In genomic region chr3:149752788-149753136, GRCh38 we compare ENCODE assay signal across 8 cellular contexts. TPM values are rescaled to one million over a fixed set of nuclear protein-coding genes. Genes with fewer than 3 reads are reported as not detected.
A peak's percentile ranks its signal among the peaks of the same experiment; 100 is the strongest.
DNase-seq lines count a peak whose midpoint lies in the region; ATAC-seq and TF ChIP-seq lines count a peak whose summit lies in the region.

No MANE protein-coding gene starts in this region.

- no peak overlapping the region for H3K14ac ChIP-seq in trophoblast cell (ENCODE audit: low read length)

- H3K4me2 ChIP-seq in Loucy (ENCODE audit: low read depth, low read length, poor library complexity, severe bottlenecking) (peak overlapping the region; percentile 98), trophoblast cell (ENCODE audit: low read length) (peak overlapping the region; percentile 73)

- no peaks in the 10 kb centered on the region for H3K9me2 ChIP-seq in Loucy (replicated peaks; ENCODE audit: low read depth, low read length)

- H3K9ac ChIP-seq in Loucy (ENCODE audit: low read depth, low read length, poor library complexity, severe bottlenecking), result peak overlapping the region; percentile 79
- no peak overlapping the region for H3K9ac ChIP-seq in endocrine pancreas (ENCODE audit: control insufficient read depth, insufficient read depth, low read length)
- H3K9ac ChIP-seq in trophoblast cell (ENCODE audit: low read length), result no peak overlapping the region

- H3K4me3 ChIP-seq in GM12865 (ENCODE audit: low read depth, low read length), result peak overlapping the region; percentile 93
- peak overlapping the region; percentile 94 for H3K4me3 ChIP-seq in Loucy (ENCODE audit: low read length, poor library complexity, severe bottlenecking)
- H3K4me3 ChIP-seq in endocrine pancreas (ENCODE audit: control insufficient read depth, insufficient read depth, low read length), result peak overlapping the region; percentile 85
- no peak overlapping the region for H3K4me3 ChIP-seq in trophoblast cell (ENCODE audit: low read depth, low read length)

- ATAC-seq in left lobe of liver, result no peak

- H2AFZ ChIP-seq in Loucy (ENCODE audit: low read length), result peak overlapping the region; percentile 99
- no peak overlapping the region for H2AFZ ChIP-seq in trophoblast cell (ENCODE audit: insufficient read depth, low read length, poor library complexity)

- H3K79me2 ChIP-seq in Loucy (ENCODE audit: insufficient read depth, low read length) (peaks cover 23% of the 10 kb centered on the region), trophoblast cell (ENCODE audit: control insufficient read depth, insufficient read depth, low read length, poor library complexity) (peaks cover 4% of the 10 kb centered on the region)

- H3K9me3 ChIP-seq in Loucy (ENCODE audit: insufficient read depth, low read depth, low read length) (no peaks in the 10 kb centered on the region), endocrine pancreas (ENCODE audit: control insufficient read depth, low read length) (no peaks in the 10 kb centered on the region), trophoblast cell (ENCODE audit: insufficient read depth, low read depth, low read length) (no peaks in the 10 kb centered on the region)

- no peak for TF ChIP-seq CTCF in GM12865 (IDR thresholded peaks at IDR 0.05; ENCODE audit: insufficient read depth, low read depth, low read length, missing control alignments)
- TF ChIP-seq CTCF in Loucy (conservative IDR thresholded peaks at IDR 0.05; ENCODE audit: low read length), result no peak

- no peak overlapping the region for H4K91ac ChIP-seq in trophoblast cell (ENCODE audit: low read depth, low read length)

- H3K27me3 ChIP-seq in Loucy (ENCODE audit: insufficient read depth, low read length, poor library complexity, severe bottlenecking) (no peaks in the 10 kb centered on the region), endocrine pancreas (ENCODE audit: control insufficient read depth, insufficient read depth, low read length) (no peaks in the 10 kb centered on the region), trophoblast cell (ENCODE audit: insufficient read depth, low read length) (no peaks in the 10 kb centered on the region)

- H3K4ac ChIP-seq in trophoblast cell (ENCODE audit: low read depth, low read length), result no peak overlapping the region

- no peak overlapping the region for H4K8ac ChIP-seq in trophoblast cell (ENCODE audit: low read depth, low read length)

- H2BK12ac ChIP-seq in trophoblast cell (ENCODE audit: low read length), result no peak overlapping the region

- H3K18ac ChIP-seq in trophoblast cell (ENCODE audit: low read length), result no peak overlapping the region

- H3K79me1 ChIP-seq in trophoblast cell (ENCODE audit: low read length), result peaks cover 4% of the 10 kb centered on the region

- H3K36me3 ChIP-seq in Loucy (ENCODE audit: insufficient read depth, low read length), result peaks cover 7% of the 10 kb centered on the region; the same call in 1 of the 2 replicates
- no peaks in the 10 kb centered on the region for H3K36me3 ChIP-seq in endocrine pancreas (ENCODE audit: control insufficient read depth, insufficient read depth, low read length)
- H3K36me3 ChIP-seq in trophoblast cell (ENCODE audit: control insufficient read depth in 1 of 2, insufficient read depth in 2 of 2, low read length in 2 of 2), result peaks cover 2 to 6% of the 10 kb centered on the region in 2 experiments

- in situ Hi-C loops in ACHN (cut with HindIII; ENCODE audit: low pct_ligation_motif_present, low pct_unique_long_range_greater_than_20kb, low sequenced_read_pairs), result no loop called here

- no peak overlapping the region for H2AK5ac ChIP-seq in trophoblast cell (ENCODE audit: low read length)

- no peak for DNase-seq in GM12865 (ENCODE audit: low read depth)
- DNase-seq in trophoblast cell, result no peak
- DNase-seq in ACHN, result no peak
- DNase-seq in left lobe of liver (ENCODE audit: low spot score), result no peak
- DNase-seq in inferior parietal cortex (ENCODE audit: extremely low spot score), result no peak
- DNase-seq in T1000 (lab: John Stamatoyannopoulos, UW), result no peak

- H4K20me1 ChIP-seq in Loucy (ENCODE audit: insufficient read depth, low read length, poor library complexity, severe bottlenecking), result no peaks in the 10 kb centered on the region

- H3F3A ChIP-seq in Loucy (ENCODE audit: low read depth), result no peaks in the 10 kb centered on the region

- H3K27ac ChIP-seq in trophoblast cell (ENCODE audit: low read depth, low read length), result no peak overlapping the region

- no peak overlapping the region for H2BK120ac ChIP-seq in trophoblast cell (ENCODE audit: insufficient read depth, low read length, poor library complexity)

- peaks cover 16% of the 10 kb centered on the region for H3K4me1 ChIP-seq in Loucy (ENCODE audit: insufficient read depth, low read length, poor library complexity, severe bottlenecking)
- H3K4me1 ChIP-seq in endocrine pancreas (ENCODE audit: control insufficient read depth, insufficient read depth, low read length), result peaks cover 17% of the 10 kb centered on the region
- H3K4me1 ChIP-seq in trophoblast cell (ENCODE audit: control insufficient read depth in 1 of 2, insufficient read depth in 2 of 2, low read length in 2 of 2), result peaks cover 0 to 2% of the 10 kb centered on the region in 2 experiments

- H2BK5ac ChIP-seq in trophoblast cell (ENCODE audit: low read depth, low read length, poor library complexity), result no peak overlapping the region

- no peak overlapping the region for H3K23ac ChIP-seq in trophoblast cell (ENCODE audit: low read length)

- H4K12ac ChIP-seq in trophoblast cell (ENCODE audit: low read depth, low read length), result no peak overlapping the region

RNA-seq across cellular contexts. Expression of gene COMMD2, which starts 0.5 kb away (rescaled TPM):
- 24.6 and 25.6 TPM in 2 replicates for polyA plus RNA-seq in trophoblast cell (2013)
- total RNA-seq in left lobe of liver, result 9.5 TPM

RNA-seq across cellular contexts. Expression of gene ANKUB1, which starts 39.6 kb away (rescaled TPM):
- 0.11 and 0.18 TPM in 2 replicates for polyA plus RNA-seq in trophoblast cell (2013)
- not detected for total RNA-seq in left lobe of liver
